ENCODE assay signal across 8 cellular contexts in the genomic region with DNA sequence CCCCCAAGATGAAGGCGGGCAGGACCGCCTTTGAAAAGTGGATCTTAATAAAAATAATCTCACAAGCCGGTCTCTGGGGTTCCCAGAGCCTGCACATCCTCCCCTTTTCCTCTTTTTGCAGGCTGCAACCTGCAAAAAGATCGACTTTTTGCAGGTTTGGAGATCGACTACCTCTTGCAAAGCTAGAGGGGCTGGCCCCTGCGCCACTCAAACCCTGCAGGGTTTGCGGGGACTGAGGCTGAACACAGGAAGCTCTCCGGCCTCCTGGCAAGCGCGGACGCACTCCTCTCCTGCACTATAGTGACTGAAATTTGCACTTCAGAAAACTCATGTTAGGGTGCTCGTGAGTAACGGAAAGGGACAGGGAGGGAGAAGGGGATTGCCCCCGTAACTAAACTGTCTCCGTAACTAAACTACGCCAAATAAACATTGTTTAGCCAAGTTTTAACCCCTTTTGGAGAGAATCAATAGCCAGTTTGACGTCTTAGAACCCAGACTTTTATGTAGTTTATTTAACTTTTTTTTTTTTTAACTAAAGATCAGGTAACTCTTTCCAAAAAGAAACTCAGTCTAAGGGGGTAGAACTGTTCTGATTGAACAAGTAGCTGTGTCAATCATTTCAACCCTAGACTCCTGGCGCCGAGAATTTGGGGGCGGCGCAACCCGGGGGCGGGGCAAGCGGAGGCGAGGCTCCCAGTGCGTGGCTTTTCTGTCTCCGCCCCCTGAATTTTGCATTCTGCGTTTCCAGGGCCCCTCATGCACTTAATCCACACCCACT. TPM values are rescaled to one million over a fixed set of nuclear protein-coding genes. Genes with fewer than 3 reads are reported as not detected.
DNase-seq lines count a peak whose midpoint lies in the region; ATAC-seq, FAIRE-seq and TF ChIP-seq lines count a peak whose summit lies in the region.

No MANE protein-coding gene starts in this region.

- no peak for ATAC-seq in HG03196 (IDR thresholded peaks at IDR 0.05; ENCODE audit: unreplicated experiment)

- H4K20me1 ChIP-seq in BLaER1 (peaks cover 58% of the 10 kb centered on the region), H1 (replicated peaks in 1 of 2; ENCODE audit: control insufficient read depth in 1 of 2, insufficient read depth in 2 of 2, low read length in 2 of 2) (no peaks in the 10 kb centered on the region)

- no peak overlapping the region for H4K91ac ChIP-seq in H1 (replicated peaks; ENCODE audit: insufficient read length, low read length)

- CTCF ChIA-PET in HEK293T (lab: Yijun Ruan, JAX): interaction anchor here (1.0 to 1.4 kb wide), 3 partner anchors 11 to 818 kb away, joined by 3 to 6 read pairs (median 5); no protein-coding TSS in a partner anchor
- CTCF ChIA-PET in H1 (lab: Charles Lee; ENCODE audit: partially characterized antibody): interaction anchor here (0.6 to 2.3 kb wide), 7 partner anchors 11 to 1423 kb away, joined by 3 to 12 read pairs (median 4); no protein-coding TSS in a partner anchor

- H3K14ac ChIP-seq in H1 (ENCODE audit: insufficient read length): no peak overlapping the region

- WGBS in H1 (ENCODE audit: extremely low coverage in 1 of 2, insufficient coverage in 1 of 2, insufficient read length in 1 of 2, insufficient replicate concordance in 2 of 2, low coverage in 1 of 2, low lambda C conversion rate in 2 of 2, missing lambda C conversion rate in 1 of 2), 2 experiments: 4% methylated on average over 28 of the region's 28 CpGs; no CpG with 5 or more reads in 1 of the 2 experiments
- WGBS in mesendoderm (ENCODE audit: extremely low coverage, insufficient coverage, low lambda C conversion rate): no CpG with 5 or more reads among the region's 28 CpGs

- no peak overlapping the region for H3K27ac ChIP-seq in BLaER1
- H3K27ac ChIP-seq in H1 (ENCODE audit: low read depth, low read length): no peak overlapping the region
- H3K27ac ChIP-seq in mesendoderm (ENCODE audit: low read depth, low read length): peak overlapping the region; percentile 28

- H2AFZ ChIP-seq in H1 (ENCODE audit: low read length): 0 out of 2 replicates have a peak overlapping the region, but pooled peaks have one; percentile 36

- H3K27me3 ChIP-seq in BLaER1 (peaks cover 91% of the 10 kb centered on the region), H1 (replicated peaks in 1 of 4; ENCODE audit: control insufficient read depth in 3 of 4, extremely low read depth in 1 of 4, insufficient read depth in 3 of 4, low read length in 3 of 4) (peaks cover 0 to 25% (median 19%) of the 10 kb centered on the region in 4 experiments; a peak in 6 of 7 replicates), mesendoderm (ENCODE audit: insufficient read depth, low read length, poor library complexity) (peaks cover 14% of the 10 kb centered on the region)

- FAIRE-seq in H1 (lab: Jason Lieb, UNC): no peak

- no peak overlapping the region for H2BK12ac ChIP-seq in H1 (ENCODE audit: low read depth, low read length)

- H3K4me1 ChIP-seq in BLaER1 (peaks cover 27% of the 10 kb centered on the region), H1 (replicated peaks in 1 of 4; ENCODE audit: control insufficient read depth in 3 of 4, insufficient read depth in 4 of 4, low read length in 3 of 4) (peaks cover 12 to 27% (median 18%) of the 10 kb centered on the region in 4 experiments), mesendoderm (ENCODE audit: control insufficient read depth, low read depth, low read length) (peaks cover 10% of the 10 kb centered on the region)

- POLR2A ChIA-PET in HEK293T (lab: Yijun Ruan, JAX) (no interaction called here), H1 (lab: Charles Lee; ENCODE audit: partially characterized antibody) (interaction anchor here (1.0 to 1.4 kb wide), 4 partner anchors 57 to 372 kb away, joined by 3 to 4 read pairs (median 4); no protein-coding TSS in a partner anchor)

- H3K18ac ChIP-seq in H1 (ENCODE audit: extremely low read depth, low read length) (no peak overlapping the region; the same call in 1 of the 2 replicates), mesendoderm (ENCODE audit: low read length) (no peak overlapping the region)

- no peak for TF ChIP-seq POLR2A in H1 (IDR thresholded peaks at IDR 0.05; ENCODE audit: control extremely low read depth in 1 of 2, low read depth in 2 of 2, low read length in 2 of 2)

- H3K9ac ChIP-seq in BLaER1: no peak overlapping the region
- H3K9ac ChIP-seq in H1 (replicated peaks in 1 of 4; ENCODE audit: extremely low read depth in 1 of 4, low read depth in 3 of 4, low read length in 3 of 4): no peak overlapping the region
- H3K9ac ChIP-seq in mesendoderm (ENCODE audit: low read length): peak overlapping the region; percentile 53

- peaks cover 28% of the 10 kb centered on the region for H3K23me2 ChIP-seq in H1 (ENCODE audit: low read depth, low read length)

- TF ChIP-seq CTCF in H1 (IDR thresholded peaks at IDR 0.05; ENCODE audit: control extremely low read depth in 1 of 3, insufficient read depth in 1 of 3, low read depth in 1 of 3, low read length in 3 of 3): no peak

- H4K5ac ChIP-seq in H1 (ENCODE audit: insufficient read length, low read depth, low read length): no peak overlapping the region
- H4K5ac ChIP-seq in mesendoderm (ENCODE audit: low read length): no peak overlapping the region

- H2AK5ac ChIP-seq in H1 (ENCODE audit: low read depth, low read length) (no peak overlapping the region), mesendoderm (ENCODE audit: low read length) (no peak overlapping the region)

- DNase-seq in HEK293T (ENCODE audit: extremely low spot score) (peak; percentile 79), NCI-H510A (lab: John Stamatoyannopoulos, UW) (peak; percentile 80), H1 (ENCODE audit: low read depth in 1 of 2, low spot score in 2 of 2) (peak in 1 of 2 experiments; percentile 89), mesendoderm (peak; percentile 69)
- DNase-seq in activated CD8-positive, alpha-beta memory T cell treated with anti-CD3 and anti-CD28 coated beads for 48 hours (ENCODE audit: low read depth in 2 of 3, low spot score in 2 of 3): peak; percentile 35 to 57 (median 43)
- DNase-seq in stimulated activated CD8-positive, alpha-beta memory T cell treated with anti-CD3 and anti-CD28 coated beads, Interleukin-15, amount 100 ng/mL, for 24 hours (ENCODE audit: low read depth): peak; percentile 40

- H4K8ac ChIP-seq in H1 (ENCODE audit: extremely low read depth, insufficient read depth, low read length) (no peak overlapping the region; the same call in 1 of the 2 replicates), mesendoderm (ENCODE audit: low read depth, low read length) (no peak overlapping the region)

- TF ChIP-seq RAD21 in H1 (IDR thresholded peaks at IDR 0.05 in 1 of 2, conservative IDR thresholded peaks at IDR 0.05 in 1 of 2; ENCODE audit: low read depth in 2 of 2, low read length in 2 of 2): no peak

- H3K79me1 ChIP-seq in H1 (ENCODE audit: low read depth, low read length): no peaks in the 10 kb centered on the region
- no peaks in the 10 kb centered on the region for H3K79me1 ChIP-seq in mesendoderm (ENCODE audit: low read length)

- H3K4me2 ChIP-seq in BLaER1: peak overlapping the region; percentile 96
- peak overlapping the region; percentile 94 to 97 for H3K4me2 ChIP-seq in H1 (ENCODE audit: insufficient read depth in 1 of 2, low read depth in 2 of 2, low read length in 2 of 2)
- H3K4me2 ChIP-seq in mesendoderm (ENCODE audit: low read length): peak overlapping the region; percentile 98

- H3K4ac ChIP-seq in H1 (replicated peaks; ENCODE audit: insufficient read length, low read depth, low read length): no peak overlapping the region
- no peak overlapping the region for H3K4ac ChIP-seq in mesendoderm (ENCODE audit: low read depth, low read length)

- H2BK15ac ChIP-seq in H1 (ENCODE audit: low read length) (no peak overlapping the region), mesendoderm (replicated peaks; ENCODE audit: low read depth) (no peak overlapping the region)

- H3K56ac ChIP-seq in H1 (replicated peaks; ENCODE audit: insufficient read length, low read depth, low read length) (no peak overlapping the region), mesendoderm (ENCODE audit: low read length) (peak overlapping the region; percentile 75)

- H3K4me3 ChIP-seq in BLaER1 (peak overlapping the region; percentile 59), H1 (ENCODE audit: extremely low read depth in 1 of 4, insufficient read depth in 2 of 4, low read depth in 3 of 4, low read length in 4 of 4) (peak overlapping the region; percentile 52 to 71 (median 66)), mesendoderm (ENCODE audit: low read length) (peak overlapping the region; percentile 52)

- no peak overlapping the region for H2BK20ac ChIP-seq in H1 (ENCODE audit: low read length)

- no peak for TF ChIP-seq EP300 in H1 (IDR thresholded peaks at IDR 0.05; ENCODE audit: borderline replicate concordance in 1 of 2, low read depth in 2 of 2, low read length in 2 of 2)

- H3K9me3 ChIP-seq in BLaER1 (no peaks in the 10 kb centered on the region), H1 (ENCODE audit: insufficient read depth in 2 of 2, low read depth in 1 of 2, low read length in 1 of 2) (no peaks in the 10 kb centered on the region)

- H2BK5ac ChIP-seq in H1 (ENCODE audit: low read depth, low read length) (no peak overlapping the region), mesendoderm (ENCODE audit: low read length) (no peak overlapping the region)

- H3K79me2 ChIP-seq in H1 (ENCODE audit: control insufficient read depth in 1 of 2, insufficient read depth in 2 of 2, low read length in 2 of 2) (no peaks in the 10 kb centered on the region), mesendoderm (ENCODE audit: control insufficient read depth, insufficient read depth, low read length) (no peaks in the 10 kb centered on the region)

- H3K36me3 ChIP-seq in BLaER1 (no peaks in the 10 kb centered on the region), H1 (ENCODE audit: control insufficient read depth in 2 of 4, insufficient read depth in 4 of 4, low read length in 3 of 4) (no peaks in the 10 kb centered on the region), mesendoderm (ENCODE audit: control insufficient read depth, insufficient read depth, low read length) (no peaks in the 10 kb centered on the region)

- H3K23ac ChIP-seq in H1 (ENCODE audit: insufficient read length) (no peak overlapping the region), mesendoderm (ENCODE audit: low read length) (no peak overlapping the region)

- H2BK120ac ChIP-seq in H1 (replicated peaks; ENCODE audit: low read depth, low read length) (no peak overlapping the region), mesendoderm (ENCODE audit: low read depth, low read length) (no peak overlapping the region)

RNA-seq across cellular contexts. Expression of gene IGFBP5, which starts 2.5 kb away (rescaled TPM):
- total RNA-seq in H1 (2021; fragmentation: NEBNext Ultra II Directional; extraction: Animal tissue kit (Norgen Biotek cat#: 25700)): 2.0 and 2.5 TPM in 2 replicates
- polyA plus RNA-seq in H1 (2011; rRNA removed): 2.2 and 4.4 TPM in 2 replicates
- polyA plus RNA-seq in H1 (2011; cell fraction: cytosol; rRNA removed): 2.9 TPM
- polyA plus RNA-seq in H1 (2011; cell fraction: nucleus; rRNA removed): 3.6 TPM
- polyA plus RNA-seq in H1 (2012, experiment 1 of 2): 1.7 to 2.1 TPM (median 2.0 TPM) in 4 replicates
- polyA plus RNA-seq in H1 (2012, experiment 2 of 2): 1.0 TPM
- 2.8 TPM for polyA plus RNA-seq in H1 (2013, experiment 1 of 2)
- 3.4 TPM for polyA plus RNA-seq in H1 (2013, experiment 2 of 2)
- 2.0 and 3.6 TPM in 2 replicates for polyA minus RNA-seq in H1 (2011; rRNA and poly(A)+ RNA removed)
- 2.9 TPM for polyA minus RNA-seq in H1 (2011; cell fraction: cytosol; rRNA and poly(A)+ RNA removed)
- 2.8 TPM for polyA minus RNA-seq in H1 (2011; cell fraction: nucleus; rRNA and poly(A)+ RNA removed)
- 0.35 TPM for polyA plus RNA-seq in mesendoderm (2013, experiment 1 of 2)
- polyA plus RNA-seq in mesendoderm (2013, experiment 2 of 2): 0.32 TPM

RNA-seq across cellular contexts. Expression of gene IGFBP2, which starts 59.6 kb away (rescaled TPM):
- total RNA-seq in H1 (2021; fragmentation: NEBNext Ultra II Directional; extraction: Animal tissue kit (Norgen Biotek cat#: 25700)): 322 and 326 TPM in 2 replicates
- 782 and 980 TPM in 2 replicates for polyA plus RNA-seq in H1 (2011; rRNA removed)
- polyA plus RNA-seq in H1 (2011; cell fraction: cytosol; rRNA removed): 607 TPM
- 562 TPM for polyA plus RNA-seq in H1 (2011; cell fraction: nucleus; rRNA removed)
- 269 to 492 TPM (median 434 TPM) in 4 replicates for polyA plus RNA-seq in H1 (2012, experiment 1 of 2)
- 469 TPM for polyA plus RNA-seq in H1 (2012, experiment 2 of 2)
- polyA plus RNA-seq in H1 (2013, experiment 1 of 2): 853 TPM
- polyA plus RNA-seq in H1 (2013, experiment 2 of 2): 787 TPM
- 98.8 and 122 TPM in 2 replicates for polyA minus RNA-seq in H1 (2011; rRNA and poly(A)+ RNA removed)
- 242 TPM for polyA minus RNA-seq in H1 (2011; cell fraction: cytosol; rRNA and poly(A)+ RNA removed)
- 141 TPM for polyA minus RNA-seq in H1 (2011; cell fraction: nucleus; rRNA and poly(A)+ RNA removed)
- polyA plus RNA-seq in mesendoderm (2013, experiment 1 of 2): 158 TPM
- polyA plus RNA-seq in mesendoderm (2013, experiment 2 of 2): 159 TPM
